1 cellular context compared by ENCODE assay signal in the genomic region with DNA sequence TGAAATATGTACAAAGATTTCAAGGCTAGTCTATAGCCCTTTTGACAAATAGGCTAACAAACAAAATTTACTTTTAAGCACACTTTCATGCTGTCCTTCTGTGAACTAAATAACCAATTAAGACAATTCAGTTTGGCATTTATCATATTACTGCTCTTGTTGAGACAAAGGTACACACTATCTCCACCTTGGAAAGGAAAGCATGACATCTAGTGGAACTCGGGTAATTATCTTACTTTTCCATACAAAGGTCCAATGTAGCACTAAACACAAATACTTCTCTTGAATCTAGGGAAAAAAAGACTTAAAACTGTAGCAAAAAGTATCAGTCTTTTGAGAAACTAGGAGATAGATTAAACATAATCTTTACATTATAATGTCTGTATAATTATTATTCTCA.
TF ChIP-seq lines count a peak whose summit lies in the region.

No MANE protein-coding gene starts in this region.

TF ChIP-seq in SK-N-SH, 30 proteins besides CTCF, POLR2A, EP300 and RAD21 (continued from another document):
- TF ChIP-seq, protein P1, sequence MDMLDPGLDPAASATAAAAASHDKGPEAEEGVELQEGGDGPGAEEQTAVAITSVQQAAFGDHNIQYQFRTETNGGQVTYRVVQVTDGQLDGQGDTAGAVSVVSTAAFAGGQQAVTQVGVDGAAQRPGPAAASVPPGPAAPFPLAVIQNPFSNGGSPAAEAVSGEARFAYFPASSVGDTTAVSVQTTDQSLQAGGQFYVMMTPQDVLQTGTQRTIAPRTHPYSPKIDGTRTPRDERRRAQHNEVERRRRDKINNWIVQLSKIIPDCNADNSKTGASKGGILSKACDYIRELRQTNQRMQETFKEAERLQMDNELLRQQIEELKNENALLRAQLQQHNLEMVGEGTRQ (IDR thresholded peaks at IDR 0.05; ENCODE audit: borderline replicate concordance, low read depth, low read length) = no peak
